ENCODE assay signal across 8 cellular contexts in the genomic region with DNA sequence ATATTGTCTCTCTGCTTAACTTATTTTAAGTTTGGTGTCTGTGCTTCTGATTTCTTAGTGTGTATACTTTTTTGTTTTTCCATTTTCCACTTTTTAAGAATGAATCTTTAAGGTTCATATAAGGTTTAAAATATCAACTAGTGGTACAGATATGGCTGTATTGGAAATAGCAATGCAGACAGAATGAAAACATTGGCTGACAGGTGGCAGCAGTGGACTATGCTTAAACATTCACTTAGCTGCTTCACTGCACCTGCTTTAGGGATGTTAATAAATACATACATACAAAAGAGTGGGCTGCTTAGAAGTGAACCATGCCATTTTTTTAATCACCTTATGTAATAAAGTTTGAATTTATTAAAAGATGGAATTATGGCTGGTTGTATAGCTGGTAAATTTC. TPM values are rescaled to one million over a fixed set of nuclear protein-coding genes. Genes with fewer than 3 reads are reported as not detected.
A peak's percentile ranks its signal among the peaks of the same experiment; 100 is the strongest.
DNase-seq lines count a peak whose midpoint lies in the region; ATAC-seq, FAIRE-seq and TF ChIP-seq lines count a peak whose summit lies in the region.

No MANE protein-coding gene starts in this region.

- H3K4me3 ChIP-seq in colonic mucosa, result no peak overlapping the region

- no peak overlapping the region for H3K4me3 Mint-ChIP-seq in activated CD4-positive, alpha-beta T cell treated with anti-CD3 and anti-CD28 coated beads, Interleukin-2, amount 10 ng/mL, durations not matched to agents 24 days and 14 days
- no peak overlapping the region for H3K4me3 Mint-ChIP-seq in immature natural killer cell

- no peaks in the 10 kb centered on the region for H3K9me3 Mint-ChIP-seq in activated CD4-positive, alpha-beta T cell treated with anti-CD3 and anti-CD28 coated beads, Interleukin-2, amount 10 ng/mL, durations not matched to agents 24 days and 14 days
- no peaks in the 10 kb centered on the region for H3K9me3 Mint-ChIP-seq in immature natural killer cell

- no peaks in the 10 kb centered on the region for H3K9me3 ChIP-seq in colonic mucosa

- FAIRE-seq in HTR-8/SVneo (lab: Jason Lieb, UNC), result no peak

- H3K9ac ChIP-seq in colonic mucosa (ENCODE audit: low read depth in 2 of 2, low read length in 2 of 2), result no peak overlapping the region

- no peaks in the 10 kb centered on the region for H3K27me3 Mint-ChIP-seq in activated CD4-positive, alpha-beta T cell treated with anti-CD3 and anti-CD28 coated beads, Interleukin-2, amount 10 ng/mL, durations not matched to agents 24 days and 14 days
- peaks cover 0 to 4% (median 1%) of the 10 kb centered on the region in 3 donors for H3K27me3 Mint-ChIP-seq in immature natural killer cell (ENCODE audit: low read depth in 3 of 3)

- H3K36me3 ChIP-seq in colonic mucosa, result peaks cover 1% of the 10 kb centered on the region

- H3K27me3 ChIP-seq in colonic mucosa, result no peaks in the 10 kb centered on the region

- no peak for TF ChIP-seq CTCF in colonic mucosa (IDR thresholded peaks at IDR 0.05)

- no peaks in the 10 kb centered on the region for H3K4me1 ChIP-seq in colonic mucosa

- peaks cover 38% of the 10 kb centered on the region for H3K4me1 Mint-ChIP-seq in activated CD4-positive, alpha-beta T cell treated with anti-CD3 and anti-CD28 coated beads, Interleukin-2, amount 10 ng/mL, durations not matched to agents 24 days and 14 days
- peaks cover 44 to 57% of the 10 kb centered on the region in 2 donors for H3K4me1 Mint-ChIP-seq in immature natural killer cell

- no peak overlapping the region for H3K27ac Mint-ChIP-seq in activated CD4-positive, alpha-beta T cell treated with anti-CD3 and anti-CD28 coated beads, Interleukin-2, amount 10 ng/mL, durations not matched to agents 24 days and 14 days
- H3K27ac Mint-ChIP-seq in immature natural killer cell, result peak overlapping the region in 2 of 6 donors; percentile 38 to 65

- peak; percentile 78 for DNase-seq in activated CD4-positive, alpha-beta T cell treated with anti-CD3 and anti-CD28 coated beads, Interleukin-2, amount 10 ng/mL, durations not matched to agents 24 days and 14 days
- DNase-seq in activated CD4-positive, alpha-beta T cell treated with anti-CD3 and anti-CD28 coated beads for 4 hours, result no peak
- peak; percentile 33 for DNase-seq in OCI-M1 (lab: John Stamatoyannopoulos, UW)
- DNase-seq in immature natural killer cell, result peak in 2 of 3 donors; percentile 11 to 12
- no peak for DNase-seq in stimulated activated naive CD8-positive, alpha-beta T cell treated with anti-CD3 and anti-CD28 coated beads, Interleukin-15, Interleukin-2, amounts not matched to agents 100 U/mL and 50 U/mL, for 24 hours
- DNase-seq in colonic mucosa, result no peak
- no peak for DNase-seq in HTR-8/SVneo (ENCODE audit: insufficient read length, low spot score)

- H3K36me3 Mint-ChIP-seq in activated CD4-positive, alpha-beta T cell treated with anti-CD3 and anti-CD28 coated beads, Interleukin-2, amount 10 ng/mL, durations not matched to agents 24 days and 14 days (ENCODE audit: low read depth), result peaks cover 52% of the 10 kb centered on the region
- H3K36me3 Mint-ChIP-seq in immature natural killer cell, result peaks cover 9 to 44% (median 20%) of the 10 kb centered on the region in 3 donors

- intact Hi-C loops in activated CD4-positive, alpha-beta T cell treated with anti-CD3 and anti-CD28 coated beads, Interleukin-2, amount 10 ng/mL, durations not matched to agents 24 days and 14 days (cut with micrococcal nuclease), result no loop called here
- intact Hi-C loops in colonic mucosa (cut with DNase I), result no loop called here

- no peak overlapping the region for H3K27ac ChIP-seq in colonic mucosa

- ATAC-seq in HG02870 (IDR thresholded peaks at IDR 0.05; ENCODE audit: unreplicated experiment), result peak; percentile 73
- ATAC-seq in stimulated activated naive CD8-positive, alpha-beta T cell treated with anti-CD3 and anti-CD28 coated beads, Interleukin-15, Interleukin-2, amounts not matched to agents 100 U/mL and 50 U/mL, for 24 hours, result no peak

RNA-seq across cellular contexts. Expression of a gene that starts 27.3 kb away (rescaled TPM):
- total RNA-seq in activated CD4-positive, alpha-beta T cell treated with anti-CD3 and anti-CD28 coated beads, Interleukin-2, amount 10 ng/mL, durations not matched to agents 24 days and 14 days, result 57.8 and 60.2 TPM in 2 replicates
- 100 to 1,000 TPM in 1 of 3 donors, 10 to 100 TPM in 2; 57.5 to 109 (median 83.0) TPM for polyA plus RNA-seq in immature natural killer cell
- total RNA-seq in colonic mucosa, result 100 to 1,000 TPM; 205 to 220 TPM

Comparison
In these comparisons a context has a peak if more than half of its experiments do, and no peak if none do; other contexts are left out.
1. DNase-seq: peak in activated CD4-positive, alpha-beta T cell treated with anti-CD3 and anti-CD28 coated beads, Interleukin-2, amount 10 ng/mL, durations not matched to agents 24 days and 14 days (single experiment), OCI-M1 (single experiment) and immature natural killer cell (2 of 3); none in activated CD4-positive, alpha-beta T cell treated with anti-CD3 and anti-CD28 coated beads for 4 hours (0 of 2), stimulated activated naive CD8-positive, alpha-beta T cell treated with anti-CD3 and anti-CD28 coated beads, Interleukin-15, Interleukin-2, amounts not matched to agents 100 U/mL and 50 U/mL, for 24 hours (single experiment), colonic mucosa (single experiment) and HTR-8/SVneo (single experiment).